Comparison of ENCODE assay signal across 9 cellular contexts in genomic region chr9:128421474-128422010, GRCh38. TPM values are rescaled to one million over a fixed set of nuclear protein-coding genes. Genes with fewer than 3 reads are reported as not detected.
A peak's percentile ranks its signal among the peaks of the same experiment; 100 is the strongest.
DNase-seq lines count a peak whose midpoint lies in the region; ATAC-seq lines count a peak whose summit lies in the region.
"Had no signal": no experiment of that assay in that cellular context is flagged by ENCODE, and none has a peak within 500 bp of the region (broad histone marks: within the 10 kb centered on the region; RNA-seq: fewer than 3 reads in every experiment).

No MANE protein-coding gene starts in this region.

- H3K27me3 Mint-ChIP-seq in stimulated activated naive CD8-positive, alpha-beta T cell treated with anti-CD3 and anti-CD28 coated beads, Interleukin-15, amount 100 ng/mL, for 72 hours: peaks cover 39% of the 10 kb centered on the region

- WGBS in right cardiac atrium: 34% methylated on average over 11 of the region's 11 CpGs

- ATAC-seq in HG03432 (IDR thresholded peaks at IDR 0.05; ENCODE audit: unreplicated experiment) (peak; percentile 18), right cardiac atrium (peak; percentile 22 to 31), HG03442 (IDR thresholded peaks at IDR 0.05; ENCODE audit: unreplicated experiment) (no peak)
- no peak for ATAC-seq in stimulated activated naive CD8-positive, alpha-beta T cell treated with anti-CD3 and anti-CD28 coated beads, Interleukin-15, amount 100 ng/mL, for 72 hours

- H3K9me3 ChIP-seq in right cardiac atrium (ENCODE audit: control insufficient read depth, low read length): no peaks in the 10 kb centered on the region
- H3K9me3 ChIP-seq: neutrophil had no signal

- H3K27ac Mint-ChIP-seq in stimulated activated naive CD8-positive, alpha-beta T cell treated with anti-CD3 and anti-CD28 coated beads, Interleukin-15, amount 100 ng/mL, for 72 hours: no peak overlapping the region

- peak overlapping the region; percentile 78 to 83 for H3K4me3 Mint-ChIP-seq in stimulated activated naive CD8-positive, alpha-beta T cell treated with anti-CD3 and anti-CD28 coated beads, Interleukin-15, amount 100 ng/mL, for 72 hours

- peaks cover 4% of the 10 kb centered on the region for H3K4me1 ChIP-seq in right cardiac atrium (ENCODE audit: control insufficient read depth, insufficient read depth, low read length)

- DNase-seq in activated T-cell treated with anti-CD3 and anti-CD28 coated beads, Interleukin-2, amount 50 U/mL, for 48 hours: peak; percentile 22 to 32
- DNase-seq in right cardiac atrium: peak; percentile 58 to 81 (median 75)
- no peak for DNase-seq in stimulated activated naive CD8-positive, alpha-beta T cell treated with anti-CD3 and anti-CD28 coated beads, Interleukin-15, amount 100 ng/mL, for 72 hours
- DNase-seq in C1 segment of cervical spinal cord (lab: John Stamatoyannopoulos, UW): no peak
- DNase-seq in NCI-H2171 treated with DMSO at 0.1 percent for 48 hours (lab: John Stamatoyannopoulos, UW): no peak
- DNase-seq in activated naive CD4-positive, alpha-beta T cell treated with anti-CD3 and anti-CD28 coated beads, Interleukin-2, amount 50 U/mL, for 16 hours: no peak

- no peaks in the 10 kb centered on the region for H3K27me3 ChIP-seq in right cardiac atrium (ENCODE audit: control insufficient read depth, insufficient read depth)

- H3K9me3 Mint-ChIP-seq in stimulated activated naive CD8-positive, alpha-beta T cell treated with anti-CD3 and anti-CD28 coated beads, Interleukin-15, amount 100 ng/mL, for 72 hours: no peaks in the 10 kb centered on the region

- intact Hi-C loops in right cardiac atrium (cut with DNase I): no loop called here

- no peak overlapping the region for H3K27ac ChIP-seq in right cardiac atrium (ENCODE audit: low read length)
- H3K27ac ChIP-seq: neutrophil had no signal

- peaks cover 35% of the 10 kb centered on the region for H3K4me1 Mint-ChIP-seq in stimulated activated naive CD8-positive, alpha-beta T cell treated with anti-CD3 and anti-CD28 coated beads, Interleukin-15, amount 100 ng/mL, for 72 hours

- peak overlapping the region; percentile 90 for H3K4me3 ChIP-seq in right cardiac atrium (ENCODE audit: low read length)

RNA-seq across cellular contexts. Expression of gene CERCAM, which starts 0.9 kb away (rescaled TPM):
- total RNA-seq in right cardiac atrium: 10 to 100 TPM; 12.8 to 23.2 (median 17.7) TPM
- 12.3 TPM for polyA plus RNA-seq in right cardiac atrium

RNA-seq across cellular contexts. Expression of gene ODF2, which starts 34.3 kb away (rescaled TPM):
- 10 to 100 TPM; 13.8 to 15.4 (median 14.4) TPM for total RNA-seq in right cardiac atrium
- polyA plus RNA-seq in right cardiac atrium: 9.6 TPM

RNA-seq across cellular contexts. Expression of gene URM1, which starts 50.4 kb away (rescaled TPM):
- total RNA-seq in right cardiac atrium: 10 to 100 TPM; 46.5 to 57.4 (median 52.7) TPM
- polyA plus RNA-seq in right cardiac atrium: 44.2 TPM

Comparison
In these comparisons a context has a peak if more than half of its experiments do, and no peak if none do; other contexts are left out.
1. ATAC-seq: peak in HG03432 (single experiment) and right cardiac atrium (2 of 2); none in stimulated activated naive CD8-positive, alpha-beta T cell treated with anti-CD3 and anti-CD28 coated beads, Interleukin-15, amount 100 ng/mL, for 72 hours (single experiment) and HG03442 (single experiment).
2. DNase-seq: peak in activated T-cell treated with anti-CD3 and anti-CD28 coated beads, Interleukin-2, amount 50 U/mL, for 48 hours (2 of 2) and right cardiac atrium (3 of 3); none in stimulated activated naive CD8-positive, alpha-beta T cell treated with anti-CD3 and anti-CD28 coated beads, Interleukin-15, amount 100 ng/mL, for 72 hours (0 of 2), C1 segment of cervical spinal cord (0 of 14), NCI-H2171 treated with DMSO at 0.1 percent for 48 hours (single experiment) and activated naive CD4-positive, alpha-beta T cell treated with anti-CD3 and anti-CD28 coated beads, Interleukin-2, amount 50 U/mL, for 16 hours (single experiment).